In the genomic region with DNA sequence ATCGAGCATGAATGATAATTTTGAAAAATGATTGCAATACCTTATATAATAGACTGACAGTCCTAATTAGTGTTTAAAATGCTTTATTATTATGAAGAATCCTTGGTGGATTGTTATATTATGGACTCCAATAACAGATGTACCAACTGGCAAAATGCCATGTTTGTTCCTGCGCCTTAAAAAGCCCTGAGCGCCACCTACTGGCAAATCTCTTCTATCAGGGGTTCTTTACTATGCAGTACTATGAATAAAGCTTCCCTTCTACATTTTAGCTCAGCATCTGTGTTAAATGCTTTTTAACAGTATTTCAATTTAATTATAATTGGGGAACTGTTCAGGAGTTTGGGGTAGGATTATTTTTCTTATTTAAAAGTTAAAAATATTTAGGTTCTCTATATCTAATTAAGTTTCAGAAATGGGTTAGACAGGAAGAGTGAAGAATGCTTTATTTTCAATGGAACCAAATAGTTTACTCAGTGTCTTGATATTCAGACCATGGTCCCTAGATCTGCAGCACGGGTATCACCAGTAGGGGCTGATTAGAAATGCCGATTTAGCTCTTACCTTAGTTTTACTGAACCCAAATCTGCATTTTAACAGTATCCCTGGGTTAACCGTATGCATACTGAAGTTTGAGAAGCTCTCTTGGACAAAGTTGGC, we compare ENCODE assay signal across 8 cellular contexts. TPM values are rescaled to one million over a fixed set of nuclear protein-coding genes. Genes with fewer than 3 reads are reported as not detected.
A peak's percentile ranks its signal among the peaks of the same experiment; 100 is the strongest.
DNase-seq lines count a peak whose midpoint lies in the region; ATAC-seq, FAIRE-seq and TF ChIP-seq lines count a peak whose summit lies in the region.

No MANE protein-coding gene starts in this region.

- H3K4me1 ChIP-seq in colonic mucosa, result no peaks in the 10 kb centered on the region
- H3K4me1 ChIP-seq in HepG2 (ENCODE audit: insufficient read depth, low read length), result no peaks in the 10 kb centered on the region; the same call in 1 of the 2 replicates

- no peak overlapping the region for H3K27ac ChIP-seq in colonic mucosa
- no peak overlapping the region for H3K27ac ChIP-seq in HepG2 (ENCODE audit: extremely low read length, insufficient read depth, low read length)

- no peak overlapping the region for H2AFZ ChIP-seq in HepG2 (ENCODE audit: low read length)

- peak; percentile 74 for DNase-seq in GM03348 (ENCODE audit: low spot score)
- peak; percentile 82 for DNase-seq in NCI-H510A treated with DMSO at 0.1 percent for 48 hours (lab: John Stamatoyannopoulos, UW)
- peak; percentile 80 to 84 for DNase-seq in activated CD4-positive, alpha-beta T cell treated with anti-CD3 and anti-CD28 coated beads for 4 hours
- peak; percentile 90 for DNase-seq in colonic mucosa
- peak; percentile 79 for DNase-seq in HepG2 (ENCODE audit: low spot score)
- DNase-seq in stimulated activated CD4-positive, alpha-beta T cell treated with anti-CD3 and anti-CD28 coated beads, TNF-alpha, amount 100 ng/mL, for 1 hour (ENCODE audit: low read depth in 3 of 3, low spot score in 1 of 3), result peak; percentile 41 to 51 (median 49)

- WGBS in HepG2 (ENCODE audit: low lambda C conversion rate), result 61% methylated on average over 6 of the region's 6 CpGs

- FAIRE-seq in HepG2 (lab: Jason Lieb, UNC), result peak; percentile 46

- peaks cover 66% of the 10 kb centered on the region for H3K79me2 ChIP-seq in HepG2 (ENCODE audit: insufficient read depth, low read length)

- TF ChIP-seq CTCF in colonic mucosa (IDR thresholded peaks at IDR 0.05) (peak; percentile 87), HepG2 (CRISPR knock-in tag; IDR thresholded peaks at IDR 0.05) (peak; percentile 70)

- peaks cover 25% of the 10 kb centered on the region for H4K20me1 ChIP-seq in HepG2 (ENCODE audit: insufficient read depth, low read length)

- no peak for TF ChIP-seq RAD21 in HepG2 (CRISPR knock-in tag; IDR thresholded peaks at IDR 0.05)

- POLR2A ChIA-PET in HepG2 (lab: Yijun Ruan, JAX), result interaction anchor here (1.0 to 1.5 kb wide), 2 partner anchors 13 to 18 kb away, joined by 3 to 8 read pairs; no protein-coding TSS in a partner anchor

- in situ Hi-C loops in HepG2 (cut with HindIII; ENCODE audit: extremely low pct_ligation_motif_present, low pct_unique_long_range_greater_than_20kb), result no loop called here

- H3K9ac ChIP-seq in colonic mucosa (ENCODE audit: low read depth in 2 of 2, low read length in 2 of 2), result no peak overlapping the region
- H3K9ac ChIP-seq in HepG2 (ENCODE audit: insufficient read depth, low read depth, low read length), result no peak overlapping the region

- H3K27me3 ChIP-seq in colonic mucosa (no peaks in the 10 kb centered on the region), HepG2 (ENCODE audit: control insufficient read depth in 1 of 2, insufficient read depth in 2 of 2, low read length in 2 of 2) (no peaks in the 10 kb centered on the region; a peak in 1 of 5 replicates)

- ATAC-seq in HG03378 (IDR thresholded peaks at IDR 0.05; ENCODE audit: unreplicated experiment) (peak; percentile 49), HepG2 (peak; percentile 78), GM19351 (IDR thresholded peaks at IDR 0.05; ENCODE audit: unreplicated experiment) (no peak)

- intact Hi-C loops in colonic mucosa (cut with DNase I), result loop anchor here (10.0 kb wide), 1 partner anchor 411 kb away; no protein-coding TSS in a partner anchor
- intact Hi-C loops in HepG2 (cut with micrococcal nuclease; ENCODE audit: unreplicated experiment), result no loop called here

- no peaks in the 10 kb centered on the region for H3K36me3 ChIP-seq in colonic mucosa
- H3K36me3 ChIP-seq in HepG2 (replicated peaks in 1 of 2; ENCODE audit: control insufficient read depth in 1 of 2, insufficient read depth in 2 of 2, low read length in 2 of 2), result peaks cover 6 to 26% of the 10 kb centered on the region in 2 experiments

- BruUV-seq in HepG2 (replicated peaks; lab: Mats Ljungman, UMichigan), result no TSS peak

- H3K4me2 ChIP-seq in HepG2 (ENCODE audit: low read depth, low read length), result no peak overlapping the region

- no peak for TF ChIP-seq POLR2A in HepG2 (IDR thresholded peaks at IDR 0.05; ENCODE audit: insufficient read depth in 1 of 2, low read depth in 2 of 2, low read length in 2 of 2)

- CTCF ChIA-PET in HepG2 (lab: Yijun Ruan, JAX; ENCODE audit: low intra/inter-chr PET ratio, low total read pairs), result interaction anchor here (1.2 kb wide), 1 partner anchor 121 kb away, joined by 3 read pairs; no protein-coding TSS in a partner anchor

- H3K4me3 ChIP-seq in colonic mucosa, result no peak overlapping the region
- H3K4me3 ChIP-seq in HepG2 (replicated peaks in 1 of 3; ENCODE audit: insufficient read depth in 1 of 3, low read depth in 2 of 3, low read length in 3 of 3), result no peak overlapping the region

- TF ChIP-seq EP300 in HepG2 (IDR thresholded peaks at IDR 0.05; ENCODE audit: low read depth in 2 of 2, low read length in 2 of 2) (no peak), HepG2 (CRISPR knock-in tag; IDR thresholded peaks at IDR 0.05; ENCODE audit: borderline replicate concordance) (no peak)

- no peaks in the 10 kb centered on the region for H3K9me3 ChIP-seq in colonic mucosa
- H3K9me3 ChIP-seq in HepG2 (ENCODE audit: low read length), result no peaks in the 10 kb centered on the region

RNA-seq across cellular contexts. Expression of gene CFAP97, which starts 20.0 kb away (rescaled TPM):
- total RNA-seq in colonic mucosa (10 to 100 TPM; 12.2 to 22.4 TPM), HepG2 (2016; rRNA removed; fragmentation: Illumina TruSeq; extraction: Trizol) (44.4 and 67.9 TPM in 2 replicates)
- total RNA-seq in HepG2 (2016; cell fraction: cytosol; rRNA removed; fragmentation: Illumina TruSeq; extraction: Trizol; ENCODE audit: low read depth), result 10.4 and 12.7 TPM in 2 replicates
- total RNA-seq in HepG2 (2016; cell fraction: insoluble cytoplasmic fraction; rRNA removed; fragmentation: Illumina TruSeq; extraction: Trizol), result 44.5 and 66.3 TPM in 2 replicates
- total RNA-seq in HepG2 (2016; cell fraction: membrane; rRNA removed; fragmentation: Illumina TruSeq; extraction: Trizol), result 34.3 and 42.9 TPM in 2 replicates
- total RNA-seq in HepG2 (2016; cell fraction: nucleus; rRNA removed; fragmentation: Illumina TruSeq; extraction: Trizol), result 29.7 and 33.6 TPM in 2 replicates
- 22.6 and 32.1 TPM in 2 replicates for polyA plus RNA-seq in HepG2 (2011; rRNA removed)
- polyA plus RNA-seq in HepG2 (2011; cell fraction: cytosol; rRNA removed), result 11.1 and 19.6 TPM in 2 replicates
- 8.6 and 13.8 TPM in 2 replicates for polyA plus RNA-seq in HepG2 (2011; cell fraction: nucleus; rRNA removed)
- polyA plus RNA-seq in HepG2 (2012), result 26.2 and 40.6 TPM in 2 replicates
- polyA plus RNA-seq in HepG2 (2016; cell fraction: cytosol; fragmentation: Illumina TruSeq; extraction: Trizol; ENCODE audit: low read depth), result 3.5 and 4.6 TPM in 2 replicates
- 49.3 and 51.9 TPM in 2 replicates for polyA plus RNA-seq in HepG2 (2016; cell fraction: insoluble cytoplasmic fraction; fragmentation: Illumina TruSeq; extraction: Trizol; ENCODE audit: low read depth)
- 14.3 and 17.2 TPM in 2 replicates for polyA plus RNA-seq in HepG2 (2016; cell fraction: membrane; fragmentation: Illumina TruSeq; extraction: Trizol; ENCODE audit: low read depth)
- 25.5 and 26.7 TPM in 2 replicates for polyA plus RNA-seq in HepG2 (2016; cell fraction: nucleus; fragmentation: Illumina TruSeq; extraction: Trizol; ENCODE audit: insufficient read depth, low read depth)
- polyA minus RNA-seq in HepG2 (2011; rRNA and poly(A)+ RNA removed; ENCODE audit: low replicate concordance), result 9.1 and 15.6 TPM in 2 replicates
- polyA minus RNA-seq in HepG2 (2011; cell fraction: cytosol; rRNA and poly(A)+ RNA removed), result 25.9 and 35.6 TPM in 2 replicates
- polyA minus RNA-seq in HepG2 (2011; cell fraction: nucleus; rRNA and poly(A)+ RNA removed), result 51.6 and 68.6 TPM in 2 replicates

RNA-seq across cellular contexts. Expression of gene SNX25, which starts 25.6 kb away (rescaled TPM):
- total RNA-seq in colonic mucosa (10 to 100 TPM; 13.3 to 30.6 TPM), HepG2 (2016; rRNA removed; fragmentation: Illumina TruSeq; extraction: Trizol) (19.7 and 23.4 TPM in 2 replicates)
- 116 and 134 TPM in 2 replicates for total RNA-seq in HepG2 (2016; cell fraction: cytosol; rRNA removed; fragmentation: Illumina TruSeq; extraction: Trizol; ENCODE audit: low read depth)
- 18.7 and 25.1 TPM in 2 replicates for total RNA-seq in HepG2 (2016; cell fraction: insoluble cytoplasmic fraction; rRNA removed; fragmentation: Illumina TruSeq; extraction: Trizol)
- total RNA-seq in HepG2 (2016; cell fraction: membrane; rRNA removed; fragmentation: Illumina TruSeq; extraction: Trizol), result 50.6 and 53.0 TPM in 2 replicates
- 24.7 and 25.8 TPM in 2 replicates for total RNA-seq in HepG2 (2016; cell fraction: nucleus; rRNA removed; fragmentation: Illumina TruSeq; extraction: Trizol)
- 21.2 and 23.5 TPM in 2 replicates for polyA plus RNA-seq in HepG2 (2011; rRNA removed)
- polyA plus RNA-seq in HepG2 (2011; cell fraction: cytosol; rRNA removed), result 6.4 and 11.9 TPM in 2 replicates
- 11.8 and 16.0 TPM in 2 replicates for polyA plus RNA-seq in HepG2 (2011; cell fraction: nucleus; rRNA removed)
- 23.5 and 24.1 TPM in 2 replicates for polyA plus RNA-seq in HepG2 (2012)
- 5.2 and 5.6 TPM in 2 replicates for polyA plus RNA-seq in HepG2 (2016; cell fraction: cytosol; fragmentation: Illumina TruSeq; extraction: Trizol; ENCODE audit: low read depth)
- 15.3 and 15.6 TPM in 2 replicates for polyA plus RNA-seq in HepG2 (2016; cell fraction: insoluble cytoplasmic fraction; fragmentation: Illumina TruSeq; extraction: Trizol; ENCODE audit: low read depth)
- polyA plus RNA-seq in HepG2 (2016; cell fraction: membrane; fragmentation: Illumina TruSeq; extraction: Trizol; ENCODE audit: low read depth), result 11.4 and 12.9 TPM in 2 replicates
- polyA plus RNA-seq in HepG2 (2016; cell fraction: nucleus; fragmentation: Illumina TruSeq; extraction: Trizol; ENCODE audit: insufficient read depth, low read depth), result 22.3 and 22.4 TPM in 2 replicates
- 32.3 and 43.0 TPM in 2 replicates for polyA minus RNA-seq in HepG2 (2011; rRNA and poly(A)+ RNA removed; ENCODE audit: low replicate concordance)
- 21.2 and 26.6 TPM in 2 replicates for polyA minus RNA-seq in HepG2 (2011; cell fraction: cytosol; rRNA and poly(A)+ RNA removed)
- polyA minus RNA-seq in HepG2 (2011; cell fraction: nucleus; rRNA and poly(A)+ RNA removed), result 47.5 and 59.8 TPM in 2 replicates

RNA-seq across cellular contexts. Expression of gene SLC25A4, which starts 40.7 kb away (rescaled TPM):
- total RNA-seq in colonic mucosa (10 to 100 TPM; 35.0 to 44.6 TPM), HepG2 (2016; rRNA removed; fragmentation: Illumina TruSeq; extraction: Trizol) (42.1 and 48.7 TPM in 2 replicates)
- total RNA-seq in HepG2 (2016; cell fraction: cytosol; rRNA removed; fragmentation: Illumina TruSeq; extraction: Trizol; ENCODE audit: low read depth), result 8.2 and 8.9 TPM in 2 replicates
- total RNA-seq in HepG2 (2016; cell fraction: insoluble cytoplasmic fraction; rRNA removed; fragmentation: Illumina TruSeq; extraction: Trizol), result 40.6 and 49.4 TPM in 2 replicates
- 18.7 and 22.7 TPM in 2 replicates for total RNA-seq in HepG2 (2016; cell fraction: membrane; rRNA removed; fragmentation: Illumina TruSeq; extraction: Trizol)
- 17.1 TPM in 2 replicates for total RNA-seq in HepG2 (2016; cell fraction: nucleus; rRNA removed; fragmentation: Illumina TruSeq; extraction: Trizol)
- polyA plus RNA-seq in HepG2 (2011; rRNA removed), result 28.7 and 30.3 TPM in 2 replicates
- 22.8 and 25.8 TPM in 2 replicates for polyA plus RNA-seq in HepG2 (2011; cell fraction: cytosol; rRNA removed)
- polyA plus RNA-seq in HepG2 (2011; cell fraction: nucleus; rRNA removed), result 45.0 and 49.3 TPM in 2 replicates
- 19.3 and 20.6 TPM in 2 replicates for polyA plus RNA-seq in HepG2 (2012)
- polyA plus RNA-seq in HepG2 (2016; cell fraction: cytosol; fragmentation: Illumina TruSeq; extraction: Trizol; ENCODE audit: low read depth), result 8.9 and 13.1 TPM in 2 replicates
- 53.7 and 53.8 TPM in 2 replicates for polyA plus RNA-seq in HepG2 (2016; cell fraction: insoluble cytoplasmic fraction; fragmentation: Illumina TruSeq; extraction: Trizol; ENCODE audit: low read depth)
- 13.8 and 19.5 TPM in 2 replicates for polyA plus RNA-seq in HepG2 (2016; cell fraction: membrane; fragmentation: Illumina TruSeq; extraction: Trizol; ENCODE audit: low read depth)
- 31.2 and 32.5 TPM in 2 replicates for polyA plus RNA-seq in HepG2 (2016; cell fraction: nucleus; fragmentation: Illumina TruSeq; extraction: Trizol; ENCODE audit: insufficient read depth, low read depth)
- polyA minus RNA-seq in HepG2 (2011; rRNA and poly(A)+ RNA removed; ENCODE audit: low replicate concordance), result 19.1 and 23.5 TPM in 2 replicates
- 8.8 and 12.7 TPM in 2 replicates for polyA minus RNA-seq in HepG2 (2011; cell fraction: cytosol; rRNA and poly(A)+ RNA removed)
- polyA minus RNA-seq in HepG2 (2011; cell fraction: nucleus; rRNA and poly(A)+ RNA removed), result 12.7 and 16.2 TPM in 2 replicates
